In genomic region chr3:15953841-15954240, GRCh38 we compare ENCODE assay signal across 1 cellular context.
TF ChIP-seq lines count a peak whose summit lies in the region.

No MANE protein-coding gene starts in this region.

TF ChIP-seq in IMR-90, 13 proteins besides CTCF, POLR2A, EP300 and RAD21 (continued from another document):
- TF ChIP-seq ELK1 (IDR thresholded peaks at IDR 0.05; ENCODE audit: borderline replicate concordance, low read depth, low read length) (no peak), CHD1 (IDR thresholded peaks at IDR 0.05; ENCODE audit: low read depth, low read length) (no peak)
